Comparison of ENCODE assay signal across 35 cellular contexts in genomic region chr10:119736220-119736619, GRCh38.
"Had no signal": no experiment of that assay in that cellular context is flagged by ENCODE, and none has a peak within 500 bp of the region (broad histone marks: within the 10 kb centered on the region; RNA-seq: fewer than 3 reads in every experiment).

No MANE protein-coding gene starts in this region.

- H3K27me3 Mint-ChIP-seq: activated CD4-positive, alpha-beta memory T cell treated with anti-CD3 and anti-CD28 coated beads for 36 hours; activated CD4-positive, alpha-beta T cell treated with anti-CD3 and anti-CD28 coated beads for 36 hours; activated CD4-positive, alpha-beta T cell treated with anti-CD3 and anti-CD28 coated beads, Interleukin-2, amount 10 ng/mL, durations not matched to agents 24 days and 14 days; activated CD8-positive, alpha-beta memory T cell treated with anti-CD3 and anti-CD28 coated beads, Interleukin-2, amount 10 ng/mL, durations not matched to agents 7 days and 5 days; activated naive CD4-positive, alpha-beta T cell treated with anti-CD3 and anti-CD28 coated beads, Interleukin-2, amount 50 U/mL, for 24 hours; activated naive CD8-positive, alpha-beta T cell treated with anti-CD3 and anti-CD28 coated beads for 36 hours; activated naive CD8-positive, alpha-beta T cell treated with anti-CD3 and anti-CD28 coated beads, Interleukin-2, amount 50 U/mL, for 24 hours; activated T-helper 17 cell treated with anti-CD3 and anti-CD28 coated beads, Interleukin-2, amount 50 U/mL, for 72 hours; effector memory CD8-positive, alpha-beta T cell; T-helper 17 cell had no signal

- H3K36me3 Mint-ChIP-seq: activated CD4-positive, alpha-beta memory T cell treated with anti-CD3 and anti-CD28 coated beads for 36 hours; activated CD8-positive, alpha-beta memory T cell treated with anti-CD3 and anti-CD28 coated beads, Interleukin-2, amount 10 ng/mL, durations not matched to agents 7 days and 5 days had no signal

- DNase-seq: activated CD4-positive, alpha-beta memory T cell treated with anti-CD3 and anti-CD28 coated beads for 36 hours; activated CD4-positive, alpha-beta T cell treated with anti-CD3 and anti-CD28 coated beads for 36 hours; activated CD4-positive, alpha-beta T cell treated with anti-CD3 and anti-CD28 coated beads, Interleukin-2, amount 10 ng/mL, durations not matched to agents 24 days and 14 days; activated CD4-positive, CD25-positive, alpha-beta regulatory T cell; activated CD4-positive, CD25-positive, alpha-beta regulatory T cell treated with anti-CD3 and anti-CD28 coated beads, Interleukin-2, amount 50 U/mL, for 72 hours; activated CD8-positive, alpha-beta memory T cell treated with anti-CD3 and anti-CD28 coated beads, Interleukin-2, amount 10 ng/mL, durations not matched to agents 7 days and 5 days; activated CD8-positive, alpha-beta memory T cell treated with anti-CD3 and anti-CD28 coated beads, Interleukin-2, amount 50 U/mL, for 4 hours; activated CD8-positive, alpha-beta T cell treated with anti-CD3 and anti-CD28 coated beads, Interleukin-2, amount 10 ng/mL, durations not matched to agents 7 days and 5 days; activated effector memory CD4-positive, alpha-beta T cell treated with Interleukin-2 at 50 U/mL for 16 hours; activated gamma-delta T cell treated with Interleukin-2 at 50 U/mL for 16 hours; activated naive CD4-positive, alpha-beta T cell treated with Interleukin-2 at 50 U/mL for 16 hours; activated naive CD8-positive, alpha-beta T cell treated with anti-CD3 and anti-CD28 coated beads for 36 hours; activated naive CD8-positive, alpha-beta T cell treated with anti-CD3 and anti-CD28 coated beads, Interleukin-2, amount 50 U/mL, for 24 hours; activated T-cell treated with anti-CD3 and anti-CD28 coated beads, Interleukin-2, amount 50 U/mL, for 1 hour; adrenal gland; amygdala; aorta; body of pancreas; caudate nucleus; cortex of kidney; dermis blood vessel endothelial cell; effector CD4-positive, alpha-beta T cell; effector memory CD8-positive, alpha-beta T cell; erythroblast; foreskin keratinocyte; gastrocnemius medialis; glutamatergic neuron; heart left ventricle; T-helper 17 cell; T1000; WERI-Rb-1 had no signal

- H3K4me3 Mint-ChIP-seq: activated CD4-positive, alpha-beta memory T cell treated with anti-CD3 and anti-CD28 coated beads for 36 hours; activated CD4-positive, alpha-beta T cell treated with anti-CD3 and anti-CD28 coated beads for 36 hours; activated CD4-positive, alpha-beta T cell treated with anti-CD3 and anti-CD28 coated beads, Interleukin-2, amount 10 ng/mL, durations not matched to agents 24 days and 14 days; activated CD8-positive, alpha-beta memory T cell treated with anti-CD3 and anti-CD28 coated beads, Interleukin-2, amount 10 ng/mL, durations not matched to agents 7 days and 5 days; activated CD8-positive, alpha-beta T cell treated with anti-CD3 and anti-CD28 coated beads, Interleukin-2, amount 10 ng/mL, durations not matched to agents 7 days and 5 days; activated naive CD4-positive, alpha-beta T cell treated with anti-CD3 and anti-CD28 coated beads, Interleukin-2, amount 50 U/mL, for 24 hours; activated naive CD8-positive, alpha-beta T cell treated with anti-CD3 and anti-CD28 coated beads for 36 hours; activated naive CD8-positive, alpha-beta T cell treated with anti-CD3 and anti-CD28 coated beads, Interleukin-2, amount 50 U/mL, for 24 hours; effector memory CD8-positive, alpha-beta T cell; T-helper 2 cell treated with Interferon-gamma antibody and Interleukin-4, amounts not matched to agents 5 μg/mL and 100 μg/mL, for 36 hours had no signal

- H3K27me3 ChIP-seq: adrenal gland, body of pancreas, esophagus muscularis mucosa, foreskin keratinocyte, gastrocnemius medialis, heart left ventricle had no signal

- H3K9me3 ChIP-seq: adrenal gland, body of pancreas, esophagus muscularis mucosa, gastrocnemius medialis, heart left ventricle had no signal

- H3K9me3 Mint-ChIP-seq: activated CD4-positive, alpha-beta memory T cell treated with anti-CD3 and anti-CD28 coated beads for 36 hours; activated CD4-positive, alpha-beta T cell treated with anti-CD3 and anti-CD28 coated beads, Interleukin-2, amount 10 ng/mL, durations not matched to agents 24 days and 14 days; activated naive CD4-positive, alpha-beta T cell treated with anti-CD3 and anti-CD28 coated beads, Interleukin-2, amount 50 U/mL, for 24 hours; activated naive CD8-positive, alpha-beta T cell treated with anti-CD3 and anti-CD28 coated beads for 36 hours; activated naive CD8-positive, alpha-beta T cell treated with anti-CD3 and anti-CD28 coated beads, Interleukin-2, amount 50 U/mL, for 24 hours; activated T-helper 17 cell treated with anti-CD3 and anti-CD28 coated beads, Interleukin-2, amount 50 U/mL, for 72 hours; effector memory CD8-positive, alpha-beta T cell; T-helper 2 cell treated with Interferon-gamma antibody and Interleukin-4, amounts not matched to agents 5 μg/mL and 100 μg/mL, for 36 hours had no signal

- ATAC-seq: activated CD4-positive, alpha-beta T cell treated with anti-CD3 and anti-CD28 coated beads for 36 hours; activated CD8-positive, alpha-beta memory T cell treated with anti-CD3 and anti-CD28 coated beads, Interleukin-2, amount 10 ng/mL, durations not matched to agents 7 days and 5 days; activated CD8-positive, alpha-beta T cell treated with anti-CD3 and anti-CD28 coated beads, Interleukin-2, amount 10 ng/mL, durations not matched to agents 7 days and 5 days; activated naive CD8-positive, alpha-beta T cell treated with anti-CD3 and anti-CD28 coated beads, Interleukin-2, amount 50 U/mL, for 24 hours; activated T-helper 17 cell treated with anti-CD3 and anti-CD28 coated beads, Interleukin-2, amount 50 U/mL, for 72 hours; body of pancreas; effector memory CD8-positive, alpha-beta T cell; foreskin keratinocyte; gastrocnemius medialis; heart left ventricle; T-helper 17 cell had no signal

- H3K27ac Mint-ChIP-seq: activated CD4-positive, alpha-beta memory T cell treated with anti-CD3 and anti-CD28 coated beads for 36 hours; activated CD4-positive, alpha-beta T cell treated with anti-CD3 and anti-CD28 coated beads for 36 hours; activated CD4-positive, alpha-beta T cell treated with anti-CD3 and anti-CD28 coated beads, Interleukin-2, amount 10 ng/mL, durations not matched to agents 24 days and 14 days; activated CD8-positive, alpha-beta memory T cell treated with anti-CD3 and anti-CD28 coated beads, Interleukin-2, amount 10 ng/mL, durations not matched to agents 7 days and 5 days; activated CD8-positive, alpha-beta T cell treated with anti-CD3 and anti-CD28 coated beads, Interleukin-2, amount 10 ng/mL, durations not matched to agents 7 days and 5 days; activated naive CD4-positive, alpha-beta T cell treated with anti-CD3 and anti-CD28 coated beads, Interleukin-2, amount 50 U/mL, for 24 hours; activated naive CD8-positive, alpha-beta T cell treated with anti-CD3 and anti-CD28 coated beads for 36 hours; activated naive CD8-positive, alpha-beta T cell treated with anti-CD3 and anti-CD28 coated beads, Interleukin-2, amount 50 U/mL, for 24 hours; effector memory CD8-positive, alpha-beta T cell; T-helper 2 cell treated with Interferon-gamma antibody and Interleukin-4, amounts not matched to agents 5 μg/mL and 100 μg/mL, for 36 hours had no signal

- H3K36me3 ChIP-seq: adrenal gland, esophagus muscularis mucosa, gastrocnemius medialis, heart left ventricle had no signal

- H3K27ac ChIP-seq: adrenal gland, body of pancreas, esophagus muscularis mucosa, heart left ventricle, WERI-Rb-1 had no signal

- H3K4me3 ChIP-seq: adrenal gland, body of pancreas, esophagus muscularis mucosa, gastrocnemius medialis, heart left ventricle had no signal
